In the genomic region with DNA sequence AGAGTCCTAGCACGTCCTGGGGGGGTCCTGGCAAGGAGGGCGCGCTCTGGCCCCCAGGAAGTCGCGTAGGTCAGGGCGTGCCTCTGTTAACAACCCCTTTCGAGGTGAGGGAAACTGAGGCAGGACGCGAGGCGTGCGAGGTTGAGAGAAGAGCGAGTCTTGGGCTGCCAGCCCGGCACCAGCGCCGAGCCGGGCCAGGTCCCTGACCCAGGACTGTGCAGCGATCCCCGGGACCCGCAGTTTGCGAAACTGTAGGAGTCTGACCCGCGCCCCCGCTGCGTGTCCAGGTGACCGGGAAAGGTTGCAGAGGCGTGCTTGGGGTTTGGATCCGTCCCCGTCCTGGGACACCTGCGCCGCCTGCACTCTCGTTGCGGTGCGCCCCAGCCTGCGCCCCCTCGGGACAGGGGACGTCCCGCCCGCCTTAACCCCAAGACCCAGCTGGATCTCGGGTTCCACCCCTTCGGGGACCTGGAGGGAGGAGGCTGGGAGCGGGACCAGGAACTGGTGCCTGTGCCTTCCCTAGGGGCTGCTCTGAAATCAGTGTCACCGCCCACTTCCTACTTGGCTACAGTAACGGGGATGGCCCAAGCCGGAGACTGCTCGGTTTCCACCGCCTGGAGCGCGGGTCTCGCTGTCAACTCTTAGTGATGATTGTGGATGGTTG, we compare ENCODE assay signal across 1 cellular context.
A peak's percentile ranks its signal among the peaks of the same experiment; 100 is the strongest.
TF ChIP-seq lines count a peak whose summit lies in the region.

No MANE protein-coding gene starts in this region.

TF ChIP-seq in K562, 482 proteins besides CTCF, POLR2A, EP300 and RAD21 (continued from another document):
- TF ChIP-seq, protein P1, sequence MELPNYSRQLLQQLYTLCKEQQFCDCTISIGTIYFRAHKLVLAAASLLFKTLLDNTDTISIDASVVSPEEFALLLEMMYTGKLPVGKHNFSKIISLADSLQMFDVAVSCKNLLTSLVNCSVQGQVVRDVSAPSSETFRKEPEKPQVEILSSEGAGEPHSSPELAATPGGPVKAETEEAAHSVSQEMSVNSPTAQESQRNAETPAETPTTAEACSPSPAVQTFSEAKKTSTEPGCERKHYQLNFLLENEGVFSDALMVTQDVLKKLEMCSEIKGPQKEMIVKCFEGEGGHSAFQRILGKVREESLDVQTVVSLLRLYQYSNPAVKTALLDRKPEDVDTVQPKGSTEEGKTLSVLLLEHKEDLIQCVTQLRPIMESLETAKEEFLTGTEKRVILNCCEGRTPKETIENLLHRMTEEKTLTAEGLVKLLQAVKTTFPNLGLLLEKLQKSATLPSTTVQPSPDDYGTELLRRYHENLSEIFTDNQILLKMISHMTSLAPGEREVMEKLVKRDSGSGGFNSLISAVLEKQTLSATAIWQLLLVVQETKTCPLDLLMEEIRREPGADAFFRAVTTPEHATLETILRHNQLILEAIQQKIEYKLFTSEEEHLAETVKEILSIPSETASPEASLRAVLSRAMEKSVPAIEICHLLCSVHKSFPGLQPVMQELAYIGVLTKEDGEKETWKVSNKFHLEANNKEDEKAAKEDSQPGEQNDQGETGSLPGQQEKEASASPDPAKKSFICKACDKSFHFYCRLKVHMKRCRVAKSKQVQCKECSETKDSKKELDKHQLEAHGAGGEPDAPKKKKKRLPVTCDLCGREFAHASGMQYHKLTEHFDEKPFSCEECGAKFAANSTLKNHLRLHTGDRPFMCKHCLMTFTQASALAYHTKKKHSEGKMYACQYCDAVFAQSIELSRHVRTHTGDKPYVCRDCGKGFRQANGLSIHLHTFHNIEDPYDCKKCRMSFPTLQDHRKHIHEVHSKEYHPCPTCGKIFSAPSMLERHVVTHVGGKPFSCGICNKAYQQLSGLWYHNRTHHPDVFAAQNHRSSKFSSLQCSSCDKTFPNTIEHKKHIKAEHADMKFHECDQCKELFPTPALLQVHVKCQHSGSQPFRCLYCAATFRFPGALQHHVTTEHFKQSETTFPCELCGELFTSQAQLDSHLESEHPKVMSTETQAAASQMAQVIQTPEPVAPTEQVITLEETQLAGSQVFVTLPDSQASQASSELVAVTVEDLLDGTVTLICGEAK (IDR thresholded peaks at IDR 0.05) = no peak
- TF ChIP-seq, protein P1 (CRISPR knock-in tag; IDR thresholded peaks at IDR 0.05) = no peak
- TF ChIP-seq, protein P2, sequence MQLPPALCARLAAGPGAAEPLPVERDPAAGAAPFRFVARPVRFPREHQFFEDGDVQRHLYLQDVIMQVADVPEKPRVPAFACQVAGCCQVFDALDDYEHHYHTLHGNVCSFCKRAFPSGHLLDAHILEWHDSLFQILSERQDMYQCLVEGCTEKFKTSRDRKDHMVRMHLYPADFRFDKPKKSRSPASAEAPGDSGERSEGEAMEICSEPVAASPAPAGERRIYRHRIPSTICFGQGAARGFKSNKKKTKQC (CRISPR knock-in tag; IDR thresholded peaks at IDR 0.05) = 0 out of 2 replicates have a peak, but pooled peaks have one; percentile 44
